9 cellular contexts compared by ENCODE assay signal in the genomic region with DNA sequence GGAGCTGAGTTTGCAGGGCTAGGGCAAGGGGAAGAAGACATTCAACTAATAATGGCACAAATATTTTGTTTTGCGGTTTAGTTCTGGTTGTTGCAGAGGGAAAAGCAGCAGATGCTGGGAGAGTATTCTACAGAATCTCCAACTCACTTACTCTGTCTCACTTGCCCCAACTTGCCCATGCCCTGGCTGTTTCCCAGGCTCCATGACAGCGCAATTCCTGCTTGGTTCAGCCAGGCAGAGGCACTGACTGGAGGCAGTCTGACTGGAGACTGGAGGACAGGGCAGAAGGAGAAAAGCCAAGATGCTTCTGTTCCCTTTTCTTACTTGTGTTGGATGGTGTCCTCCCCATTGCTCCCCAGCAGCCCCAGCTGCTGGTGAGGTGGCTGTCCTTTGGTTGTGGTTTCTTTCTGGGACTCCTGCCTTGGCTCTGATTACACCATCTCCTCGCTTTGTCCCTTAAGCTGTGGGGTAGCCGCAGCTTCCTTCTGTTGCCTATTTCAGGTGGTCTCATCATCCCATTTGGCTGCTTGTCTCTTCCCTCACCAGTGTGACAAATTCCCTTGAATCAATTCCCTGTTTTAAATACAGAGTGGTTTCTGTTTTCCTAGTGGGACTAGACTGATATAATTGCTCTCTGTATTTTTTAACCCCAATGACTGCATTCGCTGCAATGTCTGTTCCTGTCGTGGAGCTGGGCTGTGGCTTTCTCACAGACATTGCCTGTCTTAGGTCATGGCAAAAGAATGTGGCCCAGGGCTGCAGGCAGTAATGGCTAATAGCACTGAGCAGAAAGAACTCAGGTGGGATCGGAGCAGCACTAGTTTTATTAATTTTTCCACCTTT. TPM values are rescaled to one million over a fixed set of nuclear protein-coding genes. Genes with fewer than 3 reads are reported as not detected.
DNase-seq lines count a peak whose midpoint lies in the region; ATAC-seq and TF ChIP-seq lines count a peak whose summit lies in the region.
"Had no signal": no experiment of that assay in that cellular context is flagged by ENCODE, and none has a peak within 500 bp of the region (broad histone marks: within the 10 kb centered on the region; RNA-seq: fewer than 3 reads in every experiment).

No MANE protein-coding gene starts in this region.

- H3K4me2 ChIP-seq in skeletal muscle satellite cell (ENCODE audit: low read length) = peak overlapping the region; percentile 47

- H3K27ac ChIP-seq in SJCRH30 = peak overlapping the region; percentile 99
- H3K27ac ChIP-seq: neutrophil had no signal

- no peak for TF ChIP-seq CTCF in fibroblast of villous mesenchyme (IDR thresholded peaks at IDR 0.05; ENCODE audit: insufficient read depth, low read depth, low read length)

- H3K4me1 ChIP-seq in SJCRH30 (peaks cover 39% of the 10 kb centered on the region), skeletal muscle satellite cell (ENCODE audit: control insufficient read depth, insufficient read depth, low read length) (peaks cover 12% of the 10 kb centered on the region)

- H3K9me3 ChIP-seq in SJCRH30 (replicated peaks) (no peaks in the 10 kb centered on the region), skeletal muscle satellite cell (replicated peaks; ENCODE audit: low read length) (no peaks in the 10 kb centered on the region)
- H3K9me3 ChIP-seq: neutrophil had no signal

- no peak overlapping the region for H3K9ac ChIP-seq in skeletal muscle satellite cell (ENCODE audit: low read depth, low read length)

- DNase-seq in NCI-H510A treated with DMSO at 0.1 percent for 48 hours (lab: John Stamatoyannopoulos, UW) (peak; percentile 48), NCI-H510A (lab: John Stamatoyannopoulos, UW) (no peak), SJCRH30 (peak; percentile 93 to 95), fibroblast of villous mesenchyme (ENCODE audit: low read depth) (peak; percentile 61), left lobe of liver (ENCODE audit: low spot score) (no peak)

- no peaks in the 10 kb centered on the region for H3K36me3 ChIP-seq in SJCRH30
- no peaks in the 10 kb centered on the region for H3K36me3 ChIP-seq in skeletal muscle satellite cell (ENCODE audit: insufficient read depth, low read length)
- H3K36me3 ChIP-seq: neutrophil had no signal

- H3K27me3 ChIP-seq in SJCRH30 (no peaks in the 10 kb centered on the region), skeletal muscle satellite cell (ENCODE audit: control insufficient read depth, insufficient read depth, low read length) (no peaks in the 10 kb centered on the region)
- H3K27me3 ChIP-seq: neutrophil had no signal

- no peak for ATAC-seq in HG03442 (IDR thresholded peaks at IDR 0.05; ENCODE audit: unreplicated experiment)
- ATAC-seq in HG02571 (IDR thresholded peaks at IDR 0.05; ENCODE audit: unreplicated experiment) = no peak
- no peak for ATAC-seq in left lobe of liver

- peak overlapping the region; percentile 38 for H3K4me3 ChIP-seq in SJCRH30
- H3K4me3 ChIP-seq in fibroblast of villous mesenchyme (ENCODE audit: low read depth, low read length) = no peak overlapping the region
- H3K4me3 ChIP-seq in skeletal muscle satellite cell (ENCODE audit: low read length) = peak overlapping the region; percentile 38

RNA-seq across cellular contexts. Expression of a gene that starts 24.2 kb away (rescaled TPM):
- total RNA-seq in SJCRH30 (2014; rRNA removed; shearing (Covaris generic)) = 21.2 and 26.6 TPM in 2 replicates
- total RNA-seq in fibroblast of villous mesenchyme = 0.43 and 1.3 TPM in 2 replicates
- 0.76 TPM in 1 of 2 replicates, not detected in the other for total RNA-seq in skeletal muscle satellite cell (2012; rRNA removed)
- total RNA-seq in left lobe of liver = 0.60 TPM

Comparison
In these comparisons a context has a peak if more than half of its experiments do, and no peak if none do; other contexts are left out.
1. DNase-seq: peak in NCI-H510A treated with DMSO at 0.1 percent for 48 hours (single experiment), SJCRH30 (2 of 2) and fibroblast of villous mesenchyme (single experiment); none in NCI-H510A (single experiment) and left lobe of liver (single experiment).